1 cellular context compared by ENCODE assay signal in genomic region chr17:16971458-16972338, GRCh38.
A peak's percentile ranks its signal among the peaks of the same experiment; 100 is the strongest.
TF ChIP-seq lines count a peak whose summit lies in the region.

TNFRSF13B (minus strand) TSS chr17:16972118; CDS start chr17:16972075, 43 bp downstream.

TF ChIP-seq in GM12878, 131 proteins besides CTCF, POLR2A, EP300 and RAD21 (continued from another document and continues in another):
- TF ChIP-seq MLLT1 (IDR thresholded peaks at IDR 0.05) (peak; percentile 41), MEF2B (IDR thresholded peaks at IDR 0.05; ENCODE audit: partially characterized antibody, poor library complexity, severe bottlenecking) (peak; percentile 49), KLF5 (IDR thresholded peaks at IDR 0.05; ENCODE audit: partially characterized antibody) (no peak), PAX8 (IDR thresholded peaks at IDR 0.05) (no peak), ZNF24 (IDR thresholded peaks at IDR 0.05) (peak; percentile 75), EZH2 (IDR thresholded peaks at IDR 0.05; ENCODE audit: borderline replicate concordance, control insufficient read depth, low read depth, low read length) (no peak), MTA2 (IDR thresholded peaks at IDR 0.05; ENCODE audit: low read depth) (peak; percentile 63; the same call in 1 of the 2 replicates), BCLAF1 (IDR thresholded peaks at IDR 0.05) (no peak), IRF4 (IDR thresholded peaks at IDR 0.05; ENCODE audit: low read depth, low read length) (no peak), SREBF1 (IDR thresholded peaks at IDR 0.05; ENCODE audit: low read length) (no peak), IKZF2 (IDR thresholded peaks at IDR 0.05) (peak; percentile 81 to 84), ATF7 (IDR thresholded peaks at IDR 0.05; ENCODE audit: low read depth) (peak; percentile 40; the same call in 1 of the 2 replicates), GATAD2B (conservative IDR thresholded peaks at IDR 0.05; ENCODE audit: low read depth) (peak; percentile 78; the same call in 1 of the 2 replicates), RUNX3 (IDR thresholded peaks at IDR 0.05; ENCODE audit: low read length) (peak; percentile 18), SREBF2 (IDR thresholded peaks at IDR 0.05; ENCODE audit: low read length) (no peak), STAT1 (conservative IDR thresholded peaks at IDR 0.05) (no peak), ZNF274 (IDR thresholded peaks at IDR 0.05; ENCODE audit: insufficient read depth, insufficient read length) (no peak), ZNF217 (IDR thresholded peaks at IDR 0.05) (no peak), HDGF (IDR thresholded peaks at IDR 0.05) (0 out of 2 replicates have a peak, but pooled peaks have one; percentile 53), ZBED1 (IDR thresholded peaks at IDR 0.05; ENCODE audit: borderline replicate concordance) (no peak), POU2F2 (IDR thresholded peaks at IDR 0.05; ENCODE audit: borderline replicate concordance, low read depth, low read length) (peak; percentile 5; the same call in 1 of the 3 replicates), EGR1 (IDR thresholded peaks at IDR 0.05; ENCODE audit: borderline replicate concordance in 1 of 2, low read depth in 2 of 2, low read length in 2 of 2) (peak in 1 of 2 experiments; percentile 66; a peak in 2 of 3 replicates), RELB (IDR thresholded peaks at IDR 0.05; ENCODE audit: low read depth) (peak; percentile 56), ZBTB33 (IDR thresholded peaks at IDR 0.05) (no peak), SKIL (IDR thresholded peaks at IDR 0.05; ENCODE audit: low read depth, poor library complexity, severe bottlenecking) (peak; percentile 34), YY1 (IDR thresholded peaks at IDR 0.05; ENCODE audit: low read depth, low read length) (peak; percentile 6; the same call in 1 of the 2 replicates), NFIC (IDR thresholded peaks at IDR 0.05; ENCODE audit: low read depth, low read length) (peak; percentile 70; the same call in 1 of the 2 replicates), CREB1 (IDR thresholded peaks at IDR 0.05; ENCODE audit: low read depth) (0 out of 2 replicates have a peak, but pooled peaks have one; percentile 6), CBFB (IDR thresholded peaks at IDR 0.05; ENCODE audit: low read depth) (0 out of 2 replicates have a peak, but pooled peaks have one; percentile 47), TCF12 (IDR thresholded peaks at IDR 0.05; ENCODE audit: low read depth, low read length) (peak; percentile 63; the same call in 1 of the 2 replicates), TAF1 (IDR thresholded peaks at IDR 0.05; ENCODE audit: borderline replicate concordance, low read depth, low read length) (0 out of 2 replicates have a peak, but pooled peaks have one; percentile 54), FOXM1 (IDR thresholded peaks at IDR 0.05; ENCODE audit: low read depth, low read length) (peak; percentile 36; the same call in 1 of the 2 replicates), KDM1A (IDR thresholded peaks at IDR 0.05; ENCODE audit: borderline replicate concordance) (no peak), POLR2AphosphoS5 (IDR thresholded peaks at IDR 0.05; ENCODE audit: low read length) (peak; percentile 88), NBN (IDR thresholded peaks at IDR 0.05) (0 out of 2 replicates have a peak, but pooled peaks have one; percentile 18), E2F4 (IDR thresholded peaks at IDR 0.05; ENCODE audit: low read depth, low read length) (peak; percentile 61; the same call in 1 of the 2 replicates), HCFC1 (IDR thresholded peaks at IDR 0.05; ENCODE audit: low read length) (no peak), BACH1 (IDR thresholded peaks at IDR 0.05; ENCODE audit: borderline replicate concordance) (peak; percentile 42; the same call in 1 of the 2 replicates)
- TF ChIP-seq, protein P1, sequence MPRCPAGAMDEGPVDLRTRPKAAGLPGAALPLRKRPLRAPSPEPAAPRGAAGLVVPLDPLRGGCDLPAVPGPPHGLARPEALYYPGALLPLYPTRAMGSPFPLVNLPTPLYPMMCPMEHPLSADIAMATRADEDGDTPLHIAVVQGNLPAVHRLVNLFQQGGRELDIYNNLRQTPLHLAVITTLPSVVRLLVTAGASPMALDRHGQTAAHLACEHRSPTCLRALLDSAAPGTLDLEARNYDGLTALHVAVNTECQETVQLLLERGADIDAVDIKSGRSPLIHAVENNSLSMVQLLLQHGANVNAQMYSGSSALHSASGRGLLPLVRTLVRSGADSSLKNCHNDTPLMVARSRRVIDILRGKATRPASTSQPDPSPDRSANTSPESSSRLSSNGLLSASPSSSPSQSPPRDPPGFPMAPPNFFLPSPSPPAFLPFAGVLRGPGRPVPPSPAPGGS (IDR thresholded peaks at IDR 0.05; ENCODE audit: borderline replicate concordance, insufficient read depth, low read depth, low read length, poor library complexity, severe bottlenecking), result peak; percentile 22
- TF ChIP-seq, protein P2, sequence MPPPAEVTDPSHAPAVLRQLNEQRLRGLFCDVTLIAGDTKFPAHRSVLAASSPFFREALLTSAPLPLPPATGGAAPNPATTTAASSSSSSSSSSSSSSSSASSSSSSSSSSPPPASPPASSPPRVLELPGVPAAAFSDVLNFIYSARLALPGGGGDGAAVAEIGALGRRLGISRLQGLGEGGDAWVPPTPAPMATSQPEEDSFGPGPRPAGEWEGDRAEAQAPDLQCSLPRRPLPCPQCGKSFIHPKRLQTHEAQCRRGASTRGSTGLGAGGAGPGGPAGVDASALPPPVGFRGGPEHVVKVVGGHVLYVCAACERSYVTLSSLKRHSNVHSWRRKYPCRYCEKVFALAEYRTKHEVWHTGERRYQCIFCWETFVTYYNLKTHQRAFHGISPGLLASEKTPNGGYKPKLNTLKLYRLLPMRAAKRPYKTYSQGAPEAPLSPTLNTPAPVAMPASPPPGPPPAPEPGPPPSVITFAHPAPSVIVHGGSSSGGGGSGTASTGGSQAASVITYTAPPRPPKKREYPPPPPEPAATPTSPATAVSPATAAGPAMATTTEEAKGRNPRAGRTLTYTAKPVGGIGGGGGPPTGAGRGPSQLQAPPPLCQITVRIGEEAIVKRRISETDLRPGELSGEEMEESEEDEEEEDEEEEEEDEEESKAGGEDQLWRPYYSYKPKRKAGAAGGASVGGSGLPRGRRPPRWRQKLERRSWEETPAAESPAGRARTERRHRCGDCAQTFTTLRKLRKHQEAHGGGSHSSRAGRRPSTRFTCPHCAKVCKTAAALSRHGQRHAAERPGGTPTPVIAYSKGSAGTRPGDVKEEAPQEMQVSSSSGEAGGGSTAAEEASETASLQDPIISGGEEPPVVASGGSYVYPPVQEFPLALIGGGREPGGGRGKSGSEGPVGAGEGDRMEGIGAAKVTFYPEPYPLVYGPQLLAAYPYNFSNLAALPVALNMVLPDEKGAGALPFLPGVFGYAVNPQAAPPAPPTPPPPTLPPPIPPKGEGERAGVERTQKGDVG (CRISPR knock-in tag; IDR thresholded peaks at IDR 0.05), result no peak
- TF ChIP-seq, protein P3, sequence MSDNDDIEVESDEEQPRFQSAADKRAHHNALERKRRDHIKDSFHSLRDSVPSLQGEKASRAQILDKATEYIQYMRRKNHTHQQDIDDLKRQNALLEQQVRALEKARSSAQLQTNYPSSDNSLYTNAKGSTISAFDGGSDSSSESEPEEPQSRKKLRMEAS (IDR thresholded peaks at IDR 0.05; ENCODE audit: low read depth, low read length), result peak; percentile 36; the same call in 1 of the 2 replicates
- TF ChIP-seq, protein P4, sequence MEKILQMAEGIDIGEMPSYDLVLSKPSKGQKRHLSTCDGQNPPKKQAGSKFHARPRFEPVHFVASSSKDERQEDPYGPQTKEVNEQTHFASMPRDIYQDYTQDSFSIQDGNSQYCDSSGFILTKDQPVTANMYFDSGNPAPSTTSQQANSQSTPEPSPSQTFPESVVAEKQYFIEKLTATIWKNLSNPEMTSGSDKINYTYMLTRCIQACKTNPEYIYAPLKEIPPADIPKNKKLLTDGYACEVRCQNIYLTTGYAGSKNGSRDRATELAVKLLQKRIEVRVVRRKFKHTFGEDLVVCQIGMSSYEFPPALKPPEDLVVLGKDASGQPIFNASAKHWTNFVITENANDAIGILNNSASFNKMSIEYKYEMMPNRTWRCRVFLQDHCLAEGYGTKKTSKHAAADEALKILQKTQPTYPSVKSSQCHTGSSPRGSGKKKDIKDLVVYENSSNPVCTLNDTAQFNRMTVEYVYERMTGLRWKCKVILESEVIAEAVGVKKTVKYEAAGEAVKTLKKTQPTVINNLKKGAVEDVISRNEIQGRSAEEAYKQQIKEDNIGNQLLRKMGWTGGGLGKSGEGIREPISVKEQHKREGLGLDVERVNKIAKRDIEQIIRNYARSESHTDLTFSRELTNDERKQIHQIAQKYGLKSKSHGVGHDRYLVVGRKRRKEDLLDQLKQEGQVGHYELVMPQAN (conservative IDR thresholded peaks at IDR 0.05), result peak; percentile 26; the same call in 1 of the 2 replicates
